20 cellular contexts compared by ENCODE assay signal in the genomic region with DNA sequence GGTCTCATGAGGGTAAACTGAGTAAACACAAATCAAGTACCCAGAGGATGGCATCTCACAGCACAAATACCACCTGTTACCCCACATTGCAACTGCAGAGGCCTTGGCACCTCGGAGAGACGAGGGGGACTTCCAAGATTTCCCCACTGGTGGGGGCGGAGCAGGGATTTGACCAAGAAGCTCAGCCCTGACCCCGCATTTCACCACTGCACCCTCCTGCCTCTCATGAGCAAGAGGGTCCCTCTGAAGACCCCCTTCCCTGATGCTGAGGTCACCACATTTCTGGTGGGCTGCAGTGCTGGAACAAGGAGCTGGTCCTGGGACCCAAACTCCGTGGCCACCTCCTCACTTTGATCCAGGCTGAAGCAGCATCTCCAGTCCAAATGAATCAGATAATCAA.
"Had no signal": no experiment of that assay in that cellular context is flagged by ENCODE, and none has a peak within 500 bp of the region (broad histone marks: within the 10 kb centered on the region; RNA-seq: fewer than 3 reads in every experiment).

No MANE protein-coding gene starts in this region.

- ATAC-seq: effector memory CD8-positive, alpha-beta T cell; gastroesophageal sphincter; left cardiac atrium; left ventricle myocardium superior; mucosa of descending colon; naive thymus-derived CD8-positive, alpha-beta T cell; right cardiac atrium; stimulated activated effector memory CD8-positive, alpha-beta T cell treated with anti-CD3 and anti-CD28 coated beads, Interleukin-12 subunit alpha, Interleukin-12 subunit beta, amount 100 ng/mL, for 72 hours; stimulated activated naive CD8-positive, alpha-beta T cell treated with anti-CD3 and anti-CD28 coated beads, Interleukin-15, Interleukin-2, amounts not matched to agents 100 U/mL and 50 U/mL, for 24 hours had no signal

- H3K27ac ChIP-seq: esophagus squamous epithelium, gastroesophageal sphincter, ovary, suprapubic skin, thyroid gland had no signal

- DNase-seq: effector memory CD8-positive, alpha-beta T cell; esophagus squamous epithelium; foreskin fibroblast; glutamatergic neuron; immature natural killer cell; kidney; left cardiac atrium; left ventricle myocardium superior; mesendoderm; mucosa of descending colon; naive thymus-derived CD8-positive, alpha-beta T cell; ovary; right cardiac atrium; stimulated activated CD4-positive, alpha-beta T cell treated with anti-CD3 and anti-CD28 coated beads, Interleukin-4, amount 100 ng/mL, for 1 hour; stimulated activated CD8-positive, alpha-beta memory T cell treated with anti-CD3 and anti-CD28 coated beads, Interleukin-4, amount 100 ng/mL, for 48 hours; stimulated activated naive CD8-positive, alpha-beta T cell treated with anti-CD3 and anti-CD28 coated beads, Interleukin-15, Interleukin-2, amounts not matched to agents 100 U/mL and 50 U/mL, for 24 hours; thyroid gland had no signal
